Comparison of ENCODE assay signal across 11 cellular contexts in genomic region chr2:207122914-207123744, GRCh38. TPM values are rescaled to one million over a fixed set of nuclear protein-coding genes. Genes with fewer than 3 reads are reported as not detected.
DNase-seq lines count a peak whose midpoint lies in the region; ATAC-seq, FAIRE-seq and TF ChIP-seq lines count a peak whose summit lies in the region.
"Had no signal": no experiment of that assay in that cellular context is flagged by ENCODE, and none has a peak within 500 bp of the region (broad histone marks: within the 10 kb centered on the region; RNA-seq: fewer than 3 reads in every experiment).

No MANE protein-coding gene starts in this region.

- DNase-seq in DMS53 treated with DMSO at 0.1 percent for 48 hours (lab: John Stamatoyannopoulos, UW; ENCODE audit: unreplicated experiment) (peak; percentile 31), WTC11 (ENCODE audit: low spot score) (no peak), HepG2 (ENCODE audit: low spot score) (no peak), DMS 273 (lab: John Stamatoyannopoulos, UW; ENCODE audit: unreplicated experiment) (no peak), GM13977 (ENCODE audit: low spot score) (no peak)
- DNase-seq in activated naive CD8-positive, alpha-beta T cell treated with anti-CD3 and anti-CD28 coated beads, Interleukin-2, amount 50 U/mL, for 16 hours (ENCODE audit: low read depth, low spot score): peak; percentile 63
- peak; percentile 54 for DNase-seq in stimulated activated CD4-positive, alpha-beta T cell treated with anti-CD3 and anti-CD28 coated beads, Interleukin-12 subunit alpha, Interleukin-12 subunit beta, amount 100 ng/mL, for 4 hours
- DNase-seq: DMS 273 treated with DMSO at 0.1 percent for 48 hours, NCI-H1092 had no signal

- H3K79me2 ChIP-seq in HepG2 (ENCODE audit: insufficient read depth, low read length): no peaks in the 10 kb centered on the region

- H3K4me3 Mint-ChIP-seq in WTC11: no peak overlapping the region

- peaks cover 9% of the 10 kb centered on the region for H3K4me1 ChIP-seq in HepG2 (ENCODE audit: insufficient read depth, low read length)

- intact Hi-C loops in HepG2 (cut with micrococcal nuclease; ENCODE audit: unreplicated experiment): no loop called here

- H3K27ac Mint-ChIP-seq in WTC11: no peak overlapping the region

- in situ Hi-C loops in HepG2 (cut with HindIII; ENCODE audit: extremely low pct_ligation_motif_present, low pct_unique_long_range_greater_than_20kb): no loop called here
- in situ Hi-C loops in GM13977 (cut with MboI; ENCODE audit: low pct_unique_long_range_greater_than_20kb, low sequenced_read_pairs, unreplicated experiment): no loop called here

- CTCF ChIA-PET in WTC11 (lab: Charles Lee): interaction anchor here (0.5 to 1.6 kb wide), 2 partner anchors 28 to 350 kb away, joined by 3 read pairs; no protein-coding TSS in a partner anchor
- CTCF ChIA-PET in HepG2 (lab: Yijun Ruan, JAX; ENCODE audit: low intra/inter-chr PET ratio, low total read pairs): no interaction called here

- H3K9me3 ChIP-seq in HepG2 (ENCODE audit: low read length): no peaks in the 10 kb centered on the region

- TF ChIP-seq RAD21 in HepG2 (CRISPR knock-in tag; IDR thresholded peaks at IDR 0.05): no peak

- TF ChIP-seq CTCF in WTC11 (IDR thresholded peaks at IDR 0.05) (no peak), HepG2 (CRISPR knock-in tag; IDR thresholded peaks at IDR 0.05) (no peak), GM13977 (IDR thresholded peaks at IDR 0.05; ENCODE audit: extremely low read depth, insufficient read depth, missing control alignments) (no peak)

- H3K9me3 Mint-ChIP-seq in WTC11: peaks cover 15% of the 10 kb centered on the region

- WGBS in HepG2 (ENCODE audit: low lambda C conversion rate): 86% methylated on average over 7 of the region's 8 CpGs

- no peak for FAIRE-seq in HepG2 (lab: Jason Lieb, UNC)

- no peak for TF ChIP-seq EP300 in HepG2 (IDR thresholded peaks at IDR 0.05; ENCODE audit: low read depth in 2 of 2, low read length in 2 of 2)
- TF ChIP-seq EP300 in HepG2 (CRISPR knock-in tag; IDR thresholded peaks at IDR 0.05; ENCODE audit: borderline replicate concordance): no peak

- POLR2A ChIA-PET in WTC11 (lab: Charles Lee): interaction anchor here (0.6 kb wide), 1 partner anchor 19 kb away, joined by 4 read pairs; no protein-coding TSS in a partner anchor
- POLR2A ChIA-PET in HepG2 (lab: Yijun Ruan, JAX): interaction anchor here (1.0 kb wide), 1 partner anchor 43 kb away, joined by 3 read pairs; the partner anchor contains the start of gene KLF7

- H3K27ac ChIP-seq in HepG2 (ENCODE audit: extremely low read length, insufficient read depth, low read length): no peak overlapping the region

- no peaks in the 10 kb centered on the region for H3K27me3 Mint-ChIP-seq in WTC11 (ENCODE audit: low read depth)

- BruUV-seq in HepG2 (replicated peaks; lab: Mats Ljungman, UMichigan): no TSS peak

- peaks cover 42% of the 10 kb centered on the region for H3K4me1 Mint-ChIP-seq in WTC11

- no peaks in the 10 kb centered on the region for H3K27me3 ChIP-seq in HepG2 (ENCODE audit: control insufficient read depth in 1 of 2, insufficient read depth in 2 of 2, low read length in 2 of 2)
- H3K27me3 ChIP-seq: right atrium auricular region had no signal

- no peak overlapping the region for H3K4me3 ChIP-seq in HepG2 (replicated peaks in 1 of 3; ENCODE audit: insufficient read depth in 1 of 3, low read depth in 2 of 3, low read length in 3 of 3)
- H3K4me3 ChIP-seq: right atrium auricular region had no signal

- H2AFZ ChIP-seq in HepG2 (ENCODE audit: low read length): no peak overlapping the region

- no peak for TF ChIP-seq POLR2A in HepG2 (IDR thresholded peaks at IDR 0.05; ENCODE audit: insufficient read depth in 1 of 2, low read depth in 2 of 2, low read length in 2 of 2)

- ATAC-seq in WTC11 (peak; percentile 78), HepG2 (no peak), HG03108 (IDR thresholded peaks at IDR 0.05; ENCODE audit: unreplicated experiment) (no peak)

- H3K4me2 ChIP-seq in HepG2 (ENCODE audit: low read depth, low read length): no peak overlapping the region

- H3K36me3 Mint-ChIP-seq in WTC11: peaks cover 23% of the 10 kb centered on the region

- H4K20me1 ChIP-seq in HepG2 (ENCODE audit: insufficient read depth, low read length): no peaks in the 10 kb centered on the region

- H3K36me3 ChIP-seq in HepG2 (replicated peaks in 1 of 2; ENCODE audit: control insufficient read depth in 1 of 2, insufficient read depth in 2 of 2, low read length in 2 of 2): peaks cover 0 to 6% of the 10 kb centered on the region in 2 experiments; a peak in 1 of 5 replicates

- H3K9ac ChIP-seq in HepG2 (ENCODE audit: insufficient read depth, low read depth, low read length): no peak overlapping the region

TF ChIP-seq in WTC11, 78 proteins besides CTCF, POLR2A, EP300 and RAD21:
- TF ChIP-seq ZSCAN18 (CRISPR knock-in tag; IDR thresholded peaks at IDR 0.05): no peak
- no peak for TF ChIP-seq GTF2I (CRISPR knock-in tag; conservative IDR thresholded peaks at IDR 0.05)
- 0 out of 2 replicates have a peak, but pooled peaks have one; percentile 6 for TF ChIP-seq ZNF423 (CRISPR knock-in tag; IDR thresholded peaks at IDR 0.05)
- TF ChIP-seq SMAD4 (CRISPR knock-in tag; IDR thresholded peaks at IDR 0.05): no peak

TF ChIP-seq in HepG2, 621 proteins besides CTCF, POLR2A, EP300 and RAD21:
- no peak for TF ChIP-seq DMTF1 (CRISPR knock-in tag; IDR thresholded peaks at IDR 0.05)
- no peak for TF ChIP-seq CCAR2 (optimal IDR thresholded peaks at IDR 0.05; ENCODE audit: low read depth, low read length)
- no peak for TF ChIP-seq ZBTB26 (CRISPR knock-in tag; IDR thresholded peaks at IDR 0.05; ENCODE audit: borderline replicate concordance)
- TF ChIP-seq SETDB1 (CRISPR knock-in tag; IDR thresholded peaks at IDR 0.05; ENCODE audit: borderline replicate concordance): no peak
- no peak for TF ChIP-seq ZBTB3 (CRISPR knock-in tag; IDR thresholded peaks at IDR 0.05; ENCODE audit: borderline replicate concordance, low read depth)

RNA-seq across cellular contexts. Expression of gene KLF7, which starts 42.6 kb away (rescaled TPM):
- total RNA-seq in WTC11 (2021) (11.9 to 25.4 TPM (median 16.3 TPM) in 3 replicates), HepG2 (2016; rRNA removed; fragmentation: Illumina TruSeq; extraction: Trizol) (1.9 and 2.6 TPM in 2 replicates)
- total RNA-seq in HepG2 (2016; cell fraction: cytosol; rRNA removed; fragmentation: Illumina TruSeq; extraction: Trizol; ENCODE audit: low read depth): 1.4 and 2.0 TPM in 2 replicates
- 2.4 and 3.0 TPM in 2 replicates for total RNA-seq in HepG2 (2016; cell fraction: insoluble cytoplasmic fraction; rRNA removed; fragmentation: Illumina TruSeq; extraction: Trizol)
- total RNA-seq in HepG2 (2016; cell fraction: membrane; rRNA removed; fragmentation: Illumina TruSeq; extraction: Trizol): 0.93 and 1.1 TPM in 2 replicates
- 2.5 and 4.1 TPM in 2 replicates for total RNA-seq in HepG2 (2016; cell fraction: nucleus; rRNA removed; fragmentation: Illumina TruSeq; extraction: Trizol)
- 5.4 and 6.3 TPM in 2 replicates for polyA plus RNA-seq in HepG2 (2011; rRNA removed)
- 4.0 and 4.2 TPM in 2 replicates for polyA plus RNA-seq in HepG2 (2011; cell fraction: cytosol; rRNA removed)
- polyA plus RNA-seq in HepG2 (2011; cell fraction: nucleus; rRNA removed): 21.1 and 21.4 TPM in 2 replicates
- polyA plus RNA-seq in HepG2 (2012): 6.5 and 7.0 TPM in 2 replicates
- 0.11 and 0.31 TPM in 2 replicates for polyA plus RNA-seq in HepG2 (2016; cell fraction: cytosol; fragmentation: Illumina TruSeq; extraction: Trizol; ENCODE audit: low read depth)
- polyA plus RNA-seq in HepG2 (2016; cell fraction: insoluble cytoplasmic fraction; fragmentation: Illumina TruSeq; extraction: Trizol; ENCODE audit: low read depth): 1.3 and 1.4 TPM in 2 replicates
- polyA plus RNA-seq in HepG2 (2016; cell fraction: membrane; fragmentation: Illumina TruSeq; extraction: Trizol; ENCODE audit: low read depth): 0.61 and 1.3 TPM in 2 replicates
- polyA plus RNA-seq in HepG2 (2016; cell fraction: nucleus; fragmentation: Illumina TruSeq; extraction: Trizol; ENCODE audit: insufficient read depth, low read depth): 3.3 TPM in 2 replicates
- polyA minus RNA-seq in HepG2 (2011; rRNA and poly(A)+ RNA removed; ENCODE audit: low replicate concordance): 7.1 and 25.2 TPM in 2 replicates
- polyA minus RNA-seq in HepG2 (2011; cell fraction: cytosol; rRNA and poly(A)+ RNA removed): 2.5 and 3.4 TPM in 2 replicates
- 18.7 and 20.8 TPM in 2 replicates for polyA minus RNA-seq in HepG2 (2011; cell fraction: nucleus; rRNA and poly(A)+ RNA removed)

Comparison
In these comparisons a context has a peak if more than half of its experiments do, and no peak if none do; other contexts are left out.
1. DNase-seq: peak in DMS53 treated with DMSO at 0.1 percent for 48 hours (single experiment), activated naive CD8-positive, alpha-beta T cell treated with anti-CD3 and anti-CD28 coated beads, Interleukin-2, amount 50 U/mL, for 16 hours (single experiment) and stimulated activated CD4-positive, alpha-beta T cell treated with anti-CD3 and anti-CD28 coated beads, Interleukin-12 subunit alpha, Interleukin-12 subunit beta, amount 100 ng/mL, for 4 hours (single experiment); none in WTC11 (single experiment), HepG2 (single experiment), DMS 273 (single experiment) and GM13977 (single experiment).